ENCODE assay signal across 10 cellular contexts in the genomic region with DNA sequence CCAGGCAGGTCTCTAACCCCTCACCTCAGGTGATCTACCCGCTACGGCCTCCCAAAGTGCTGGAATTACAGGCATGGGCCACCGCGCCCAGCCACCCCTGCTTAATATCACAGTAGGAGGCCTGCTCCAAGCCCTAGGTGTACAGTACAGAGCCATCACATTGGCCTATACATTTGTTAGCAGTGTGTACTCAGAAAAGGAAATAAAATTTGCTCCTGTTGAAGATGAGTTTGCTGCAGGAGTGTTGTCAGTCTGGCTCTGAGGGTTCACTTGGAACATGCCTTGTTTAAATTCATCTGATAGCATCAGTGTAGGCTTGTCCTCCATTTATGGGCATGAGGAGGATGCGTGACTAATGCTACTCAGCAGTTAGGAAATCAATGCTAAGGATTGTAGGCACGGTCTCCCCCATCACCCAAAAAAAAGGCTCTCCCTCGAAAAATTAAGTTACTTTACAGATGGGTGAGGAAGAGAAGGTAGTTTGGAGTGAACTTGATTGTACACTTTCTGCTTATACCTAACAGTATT. TPM values are rescaled to one million over a fixed set of nuclear protein-coding genes. Genes with fewer than 3 reads are reported as not detected.
DNase-seq lines count a peak whose midpoint lies in the region; ATAC-seq and TF ChIP-seq lines count a peak whose summit lies in the region.
"Had no signal": no experiment of that assay in that cellular context is flagged by ENCODE, and none has a peak within 500 bp of the region (broad histone marks: within the 10 kb centered on the region; RNA-seq: fewer than 3 reads in every experiment).

No MANE protein-coding gene starts in this region.

- H3K4me1 Mint-ChIP-seq in activated CD8-positive, alpha-beta memory T cell treated with anti-CD3 and anti-CD28 coated beads, Interleukin-2, amount 10 ng/mL, durations not matched to agents 7 days and 5 days: peaks cover 12% of the 10 kb centered on the region
- H3K4me1 Mint-ChIP-seq in stimulated activated naive CD8-positive, alpha-beta T cell treated with anti-CD3 and anti-CD28 coated beads, Interleukin-15, amount 100 ng/mL, for 72 hours: peaks cover 11% of the 10 kb centered on the region

- peak overlapping the region; percentile 74 for H3K4me2 ChIP-seq in skeletal muscle satellite cell (ENCODE audit: low read length)

- H3K4me3 Mint-ChIP-seq in activated CD8-positive, alpha-beta memory T cell treated with anti-CD3 and anti-CD28 coated beads, Interleukin-2, amount 10 ng/mL, durations not matched to agents 7 days and 5 days: no peak overlapping the region
- H3K4me3 Mint-ChIP-seq in stimulated activated naive CD8-positive, alpha-beta T cell treated with anti-CD3 and anti-CD28 coated beads, Interleukin-15, amount 100 ng/mL, for 72 hours: no peak overlapping the region
- H3K4me3 Mint-ChIP-seq: central memory CD8-positive, alpha-beta T cell had no signal

- no peak overlapping the region for H3K27ac Mint-ChIP-seq in activated CD8-positive, alpha-beta memory T cell treated with anti-CD3 and anti-CD28 coated beads, Interleukin-2, amount 10 ng/mL, durations not matched to agents 7 days and 5 days
- H3K27ac Mint-ChIP-seq in stimulated activated naive CD8-positive, alpha-beta T cell treated with anti-CD3 and anti-CD28 coated beads, Interleukin-15, amount 100 ng/mL, for 72 hours: no peak overlapping the region

- peak overlapping the region; percentile 1; the same call in 1 of the 2 replicates for H3K4me3 ChIP-seq in SJCRH30
- peak overlapping the region; percentile 38 for H3K4me3 ChIP-seq in skeletal muscle satellite cell (ENCODE audit: low read length)

- ATAC-seq in activated CD8-positive, alpha-beta memory T cell treated with anti-CD3 and anti-CD28 coated beads, Interleukin-2, amount 10 ng/mL, durations not matched to agents 7 days and 5 days: no peak
- no peak for ATAC-seq in stimulated activated naive CD8-positive, alpha-beta T cell treated with anti-CD3 and anti-CD28 coated beads, Interleukin-15, amount 100 ng/mL, for 72 hours

- H3K4me1 ChIP-seq in SJCRH30 (peaks cover 35% of the 10 kb centered on the region), skeletal muscle satellite cell (ENCODE audit: control insufficient read depth, insufficient read depth, low read length) (peaks cover 43% of the 10 kb centered on the region)

- no peaks in the 10 kb centered on the region for H3K9me3 Mint-ChIP-seq in activated CD8-positive, alpha-beta memory T cell treated with anti-CD3 and anti-CD28 coated beads, Interleukin-2, amount 10 ng/mL, durations not matched to agents 7 days and 5 days (ENCODE audit: low read depth)
- no peaks in the 10 kb centered on the region for H3K9me3 Mint-ChIP-seq in stimulated activated naive CD8-positive, alpha-beta T cell treated with anti-CD3 and anti-CD28 coated beads, Interleukin-15, amount 100 ng/mL, for 72 hours
- H3K9me3 Mint-ChIP-seq: central memory CD8-positive, alpha-beta T cell had no signal

- H3K27ac ChIP-seq in SJCRH30: peak overlapping the region; percentile 99

- DNase-seq in GM03348 (ENCODE audit: low spot score) (peak; percentile 75), SJCRH30 (peak; percentile 83 to 92), fibroblast of peridontal ligament (ENCODE audit: extremely low read depth) (peak; percentile 87), iPS-NIHi7 (ENCODE audit: extremely low spot score) (no peak), GM10248 (ENCODE audit: extremely low spot score) (no peak)
- no peak for DNase-seq in activated CD8-positive, alpha-beta memory T cell treated with anti-CD3 and anti-CD28 coated beads, Interleukin-2, amount 10 ng/mL, durations not matched to agents 7 days and 5 days
- DNase-seq in stimulated activated naive CD8-positive, alpha-beta T cell treated with anti-CD3 and anti-CD28 coated beads, Interleukin-15, amount 100 ng/mL, for 72 hours: no peak
- DNase-seq: stimulated activated CD4-positive, alpha-beta T cell treated with anti-CD3 and anti-CD28 coated beads, Interleukin-1b, Interleukin-23, amount 100 ng/mL, for 48 hours had no signal

- no peaks in the 10 kb centered on the region for H3K36me3 ChIP-seq in SJCRH30
- H3K36me3 ChIP-seq in skeletal muscle satellite cell (ENCODE audit: insufficient read depth, low read length): no peaks in the 10 kb centered on the region

- no peak for TF ChIP-seq CTCF in GM10248 (IDR thresholded peaks at IDR 0.05; ENCODE audit: control extremely low read depth, extremely low read depth, low read depth, missing control alignments)

- H3K27me3 Mint-ChIP-seq in activated CD8-positive, alpha-beta memory T cell treated with anti-CD3 and anti-CD28 coated beads, Interleukin-2, amount 10 ng/mL, durations not matched to agents 7 days and 5 days: peaks cover 24% of the 10 kb centered on the region
- H3K27me3 Mint-ChIP-seq in stimulated activated naive CD8-positive, alpha-beta T cell treated with anti-CD3 and anti-CD28 coated beads, Interleukin-15, amount 100 ng/mL, for 72 hours: peaks cover 10% of the 10 kb centered on the region

- CTCF ChIA-PET in activated CD8-positive, alpha-beta memory T cell treated with anti-CD3 and anti-CD28 coated beads, Interleukin-2, amount 10 ng/mL, durations not matched to agents 7 days and 5 days (lab: Charles Lee): no interaction called here
- CTCF ChIA-PET in GM10248 (lab: Yijun Ruan, JAX): no interaction called here

- no peaks in the 10 kb centered on the region for H3K27me3 ChIP-seq in SJCRH30
- H3K27me3 ChIP-seq in skeletal muscle satellite cell (ENCODE audit: control insufficient read depth, insufficient read depth, low read length): no peaks in the 10 kb centered on the region

- H3K9me3 ChIP-seq in SJCRH30 (replicated peaks) (no peaks in the 10 kb centered on the region), skeletal muscle satellite cell (replicated peaks; ENCODE audit: low read length) (no peaks in the 10 kb centered on the region)

- peak overlapping the region; percentile 75 for H3K9ac ChIP-seq in skeletal muscle satellite cell (ENCODE audit: low read depth, low read length)

- H3K36me3 Mint-ChIP-seq in activated CD8-positive, alpha-beta memory T cell treated with anti-CD3 and anti-CD28 coated beads, Interleukin-2, amount 10 ng/mL, durations not matched to agents 7 days and 5 days: no peaks in the 10 kb centered on the region

- POLR2A ChIA-PET in GM10248 (lab: Yijun Ruan, JAX): no interaction called here

RNA-seq across cellular contexts. Expression of a gene that starts 4.6 kb away (rescaled TPM):
- total RNA-seq in SJCRH30 (2014; rRNA removed; shearing (Covaris generic)): 206 and 246 TPM in 2 replicates
- 68.6 and 129 TPM in 2 replicates for total RNA-seq in skeletal muscle satellite cell (2012; rRNA removed)
- total RNA-seq in activated CD8-positive, alpha-beta memory T cell treated with anti-CD3 and anti-CD28 coated beads, Interleukin-2, amount 10 ng/mL, durations not matched to agents 7 days and 5 days: not detected

Comparison
In these comparisons a context has a peak if more than half of its experiments do, and no peak if none do; other contexts are left out.
1. DNase-seq: peak in GM03348 (single experiment), SJCRH30 (2 of 2) and fibroblast of peridontal ligament (single experiment); none in activated CD8-positive, alpha-beta memory T cell treated with anti-CD3 and anti-CD28 coated beads, Interleukin-2, amount 10 ng/mL, durations not matched to agents 7 days and 5 days (single experiment), stimulated activated naive CD8-positive, alpha-beta T cell treated with anti-CD3 and anti-CD28 coated beads, Interleukin-15, amount 100 ng/mL, for 72 hours (0 of 2), iPS-NIHi7 (single experiment) and GM10248 (single experiment).
2. RNA of a gene that starts 4.6 kb away (total RNA-seq): 206 to 246 TPM in SJCRH30; not detected in activated CD8-positive, alpha-beta memory T cell treated with anti-CD3 and anti-CD28 coated beads, Interleukin-2, amount 10 ng/mL, durations not matched to agents 7 days and 5 days; every median in the first group is over 100 times any median in the second.